11 cellular contexts compared by ENCODE assay signal in the genomic region with DNA sequence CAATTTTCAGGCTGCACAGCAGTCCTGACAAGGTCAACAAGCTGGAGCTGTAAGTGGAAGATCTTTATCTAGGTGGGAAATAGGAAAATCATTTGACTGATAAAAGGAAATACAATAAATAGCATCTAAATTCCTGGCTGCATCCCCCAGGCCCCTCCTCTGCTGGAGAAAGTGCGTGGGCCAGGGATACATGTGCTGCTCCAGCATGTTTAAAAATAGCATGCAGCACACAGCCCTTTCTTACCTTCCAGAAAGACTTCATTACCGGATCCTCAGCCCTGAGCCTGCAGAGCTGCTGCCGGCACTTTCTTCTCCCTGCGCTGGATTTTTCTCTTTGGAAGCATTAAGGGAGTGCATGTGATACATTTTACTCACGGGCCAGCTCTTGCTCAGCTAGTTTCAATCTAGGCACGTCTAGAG.
DNase-seq lines count a peak whose midpoint lies in the region; ATAC-seq and TF ChIP-seq lines count a peak whose summit lies in the region.
"Had no signal": no experiment of that assay in that cellular context is flagged by ENCODE, and none has a peak within 500 bp of the region (broad histone marks: within the 10 kb centered on the region; RNA-seq: fewer than 3 reads in every experiment).

No MANE protein-coding gene starts in this region.

- no peaks in the 10 kb centered on the region for H3K9me3 Mint-ChIP-seq in activated T-helper 2 cell treated with anti-CD3 and anti-CD28 coated beads, Interferon-gamma antibody, Interleukin-2, Interleukin-4, amounts not matched to agents 10 μg/mL and 5 μg/mL and 100 μg/mL, durations not matched to agents 14 hours and 24 hours and 36 hours
- H3K9me3 Mint-ChIP-seq in Caco-2 (ENCODE audit: unreplicated experiment) = no peaks in the 10 kb centered on the region
- H3K9me3 Mint-ChIP-seq: naive B cell had no signal

- peaks cover 8% of the 10 kb centered on the region for H3F3A ChIP-seq in smooth muscle cell (ENCODE audit: low read depth)

- peaks cover 11% of the 10 kb centered on the region for H3K4me1 Mint-ChIP-seq in activated T-helper 2 cell treated with anti-CD3 and anti-CD28 coated beads, Interferon-gamma antibody, Interleukin-2, Interleukin-4, amounts not matched to agents 10 μg/mL and 5 μg/mL and 100 μg/mL, durations not matched to agents 14 hours and 24 hours and 36 hours (ENCODE audit: low read depth)
- H3K4me1 Mint-ChIP-seq in Caco-2 (ENCODE audit: low read depth, unreplicated experiment) = peaks cover 21% of the 10 kb centered on the region

- CTCF ChIA-PET in Caco-2 (lab: Charles Lee) = interaction anchor here (0.5 to 2.5 kb wide), 5 partner anchors 45 to 437 kb away, joined by 3 to 38 read pairs (median 6); no protein-coding TSS in a partner anchor

- no peaks in the 10 kb centered on the region for H4K20me1 ChIP-seq in smooth muscle cell (ENCODE audit: low read depth)

- H3K79me2 ChIP-seq in smooth muscle cell (ENCODE audit: low read depth) = no peaks in the 10 kb centered on the region

- no peaks in the 10 kb centered on the region for H3K27me3 Mint-ChIP-seq in activated T-helper 2 cell treated with anti-CD3 and anti-CD28 coated beads, Interferon-gamma antibody, Interleukin-2, Interleukin-4, amounts not matched to agents 10 μg/mL and 5 μg/mL and 100 μg/mL, durations not matched to agents 14 hours and 24 hours and 36 hours (ENCODE audit: low read depth)
- no peaks in the 10 kb centered on the region for H3K27me3 Mint-ChIP-seq in Caco-2 (ENCODE audit: insufficient read depth, unreplicated experiment)
- H3K27me3 Mint-ChIP-seq: naive B cell had no signal

- TF ChIP-seq CTCF in coronary artery (IDR thresholded peaks at IDR 0.05) (no peak), smooth muscle cell (IDR thresholded peaks at IDR 0.05; ENCODE audit: borderline replicate concordance, insufficient read depth, poor library complexity, severe bottlenecking) (no peak), Caco-2 (IDR thresholded peaks at IDR 0.05; ENCODE audit: insufficient read depth in 1 of 2, low read depth in 1 of 2, low read length in 1 of 2, severe bottlenecking in 1 of 2, unreplicated experiment in 1 of 2) (no peak)

- no peak for ATAC-seq in HG03571 (IDR thresholded peaks at IDR 0.05; ENCODE audit: unreplicated experiment)

- H3K36me3 Mint-ChIP-seq in activated T-helper 2 cell treated with anti-CD3 and anti-CD28 coated beads, Interferon-gamma antibody, Interleukin-2, Interleukin-4, amounts not matched to agents 10 μg/mL and 5 μg/mL and 100 μg/mL, durations not matched to agents 14 hours and 24 hours and 36 hours (ENCODE audit: low read depth) = no peaks in the 10 kb centered on the region
- H3K36me3 Mint-ChIP-seq in Caco-2 (ENCODE audit: insufficient read depth, unreplicated experiment) = peaks cover 6% of the 10 kb centered on the region

- H3K27me3 ChIP-seq in smooth muscle cell (ENCODE audit: low read depth) (no peaks in the 10 kb centered on the region), Caco-2 (replicated peaks; ENCODE audit: control insufficient read depth, insufficient read depth, low read length) (no peaks in the 10 kb centered on the region)

- no peaks in the 10 kb centered on the region for H3K36me3 ChIP-seq in smooth muscle cell (ENCODE audit: low read depth)
- no peaks in the 10 kb centered on the region for H3K36me3 ChIP-seq in Caco-2 (ENCODE audit: control insufficient read depth, insufficient read depth, low read length)

- H3K27ac ChIP-seq in coronary artery = peak overlapping the region in 1 of 2 donors; percentile 50
- no peak overlapping the region for H3K27ac ChIP-seq in smooth muscle cell (ENCODE audit: low read depth)

- no peak overlapping the region for H3K27ac Mint-ChIP-seq in activated T-helper 2 cell treated with anti-CD3 and anti-CD28 coated beads, Interferon-gamma antibody, Interleukin-2, Interleukin-4, amounts not matched to agents 10 μg/mL and 5 μg/mL and 100 μg/mL, durations not matched to agents 14 hours and 24 hours and 36 hours
- no peak overlapping the region for H3K27ac Mint-ChIP-seq in Caco-2 (ENCODE audit: unreplicated experiment)

- H3K4me3 Mint-ChIP-seq in activated T-helper 2 cell treated with anti-CD3 and anti-CD28 coated beads, Interferon-gamma antibody, Interleukin-2, Interleukin-4, amounts not matched to agents 10 μg/mL and 5 μg/mL and 100 μg/mL, durations not matched to agents 14 hours and 24 hours and 36 hours (ENCODE audit: low read depth) = no peak overlapping the region
- no peak overlapping the region for H3K4me3 Mint-ChIP-seq in Caco-2 (ENCODE audit: unreplicated experiment)

- no TSS peak for BruUV-seq in Caco-2 (replicated peaks; lab: Mats Ljungman, UMichigan)

- peak overlapping the region; percentile 78 for H3K4me2 ChIP-seq in smooth muscle cell

- DNase-seq in NCI-H2227 (lab: John Stamatoyannopoulos, UW; ENCODE audit: unreplicated experiment) (peak; percentile 44), coronary artery (ENCODE audit: low spot score) (no peak), medulla oblongata (ENCODE audit: extremely low spot score) (peak; percentile 75), smooth muscle cell (lab: John Stamatoyannopoulos, UW; ENCODE audit: unreplicated experiment) (no peak), HPDE6-E6E7 (ENCODE audit: extremely low spot score) (no peak), Caco-2 (no peak)
- DNase-seq in activated T-helper 2 cell treated with anti-CD3 and anti-CD28 coated beads, Interferon-gamma antibody, Interleukin-2, Interleukin-4, amounts not matched to agents 10 μg/mL and 5 μg/mL and 100 μg/mL, durations not matched to agents 14 hours and 24 hours and 36 hours (ENCODE audit: low spot score) = no peak
- DNase-seq: activated effector memory CD4-positive, alpha-beta T cell treated with anti-CD3 and anti-CD28 coated beads, Interleukin-2, amount 50 U/mL, for 16 hours; DMS153; naive B cell had no signal

- no peaks in the 10 kb centered on the region for H3K9me3 ChIP-seq in smooth muscle cell (replicated peaks; ENCODE audit: low read depth)
- no peaks in the 10 kb centered on the region for H3K9me3 ChIP-seq in Caco-2

- POLR2A ChIA-PET in Caco-2 (lab: Charles Lee) = no interaction called here

- peak overlapping the region; percentile 19 for H3K4me3 ChIP-seq in coronary artery
- H3K4me3 ChIP-seq in smooth muscle cell = no peak overlapping the region
- H3K4me3 ChIP-seq in Caco-2 (ENCODE audit: low read depth, low read length) = no peak overlapping the region

- no peak overlapping the region for H2AFZ ChIP-seq in smooth muscle cell (ENCODE audit: low read depth)

- intact Hi-C loops in activated T-helper 2 cell treated with anti-CD3 and anti-CD28 coated beads, Interferon-gamma antibody, Interleukin-2, Interleukin-4, amounts not matched to agents 10 μg/mL and 5 μg/mL and 100 μg/mL, durations not matched to agents 14 hours and 24 hours and 36 hours (cut with micrococcal nuclease) = loop anchor here (2.0 to 10.0 kb wide), 3 partner anchors 44 to 563 kb away; partner anchors contain the start of gene RCN2
- intact Hi-C loops in Caco-2 (cut with micrococcal nuclease; ENCODE audit: unreplicated experiment) = loop anchor here (1.0 to 2.0 kb wide), 3 partner anchors 312 to 473 kb away; no protein-coding TSS in a partner anchor

- WGBS in smooth muscle cell (ENCODE audit: low lambda C conversion rate) = 18% methylated on average over 6 of the region's 6 CpGs

- H3K9ac ChIP-seq in smooth muscle cell (ENCODE audit: low read depth) = no peak overlapping the region

- H3K4me1 ChIP-seq in smooth muscle cell (ENCODE audit: low read depth) = peaks cover 39% of the 10 kb centered on the region
- H3K4me1 ChIP-seq in Caco-2 = peaks cover 8% of the 10 kb centered on the region

Comparison
In these comparisons a context has a peak if more than half of its experiments do, and no peak if none do; other contexts are left out.
1. DNase-seq: peak in NCI-H2227 (single experiment) and medulla oblongata (single experiment); none in coronary artery (single experiment), smooth muscle cell (single experiment), activated T-helper 2 cell treated with anti-CD3 and anti-CD28 coated beads, Interferon-gamma antibody, Interleukin-2, Interleukin-4, amounts not matched to agents 10 μg/mL and 5 μg/mL and 100 μg/mL, durations not matched to agents 14 hours and 24 hours and 36 hours (single experiment), HPDE6-E6E7 (single experiment) and Caco-2 (0 of 2).